17 cellular contexts compared by ENCODE assay signal in genomic region chr18:61096231-61096630, GRCh38.
"Had no signal": no experiment of that assay in that cellular context is flagged by ENCODE, and none has a peak within 500 bp of the region (broad histone marks: within the 10 kb centered on the region; RNA-seq: fewer than 3 reads in every experiment).

No MANE protein-coding gene starts in this region.

- ATAC-seq: effector memory CD8-positive, alpha-beta T cell; heart left ventricle; lower lobe of right lung; natural killer cell; pancreas; right lobe of liver; stimulated activated memory B cell treated with anti-CD40 and anti-IgM and Interleukin-4, amounts not matched to agents 10 μg/mL and 1 μg/mL and 100 μg/mL, for 72 hours had no signal

- H3K36me3 ChIP-seq: heart left ventricle, left ventricle myocardium inferior, lower lobe of right lung, neural progenitor cell, pancreas, right lobe of liver, tibial artery, upper lobe of left lung, uterus had no signal

- H3K27me3 ChIP-seq: neural progenitor cell, pancreas, right lobe of liver, tibial artery, upper lobe of left lung, uterus had no signal

- H3K4me1 ChIP-seq: heart left ventricle, left ventricle myocardium inferior, lower lobe of right lung, neural progenitor cell, pancreas, right lobe of liver, tibial artery, upper lobe of left lung, uterus had no signal

- DNase-seq: effector memory CD8-positive, alpha-beta T cell; foreskin melanocyte; heart left ventricle; hippocampal formation; left ventricle myocardium inferior; lower lobe of right lung; natural killer cell; occipital lobe; pancreas; right lobe of liver; stimulated activated CD4-positive, alpha-beta T cell treated with anti-CD3 and anti-CD28 coated beads, Interleukin-1b, Interleukin-23, amount 100 ng/mL, for 48 hours; stimulated activated CD4-positive, alpha-beta T cell treated with anti-CD3 and anti-CD28 coated beads, Interleukin-4, amount 100 ng/mL, for 24 hours; tibial artery; upper lobe of left lung; uterus had no signal

- H3K9me3 ChIP-seq: heart left ventricle, left ventricle myocardium inferior, lower lobe of right lung, pancreas, right lobe of liver, tibial artery, upper lobe of left lung, uterus had no signal

- H3K27ac ChIP-seq: heart left ventricle, left ventricle myocardium inferior, lower lobe of right lung, neural progenitor cell, pancreas, right lobe of liver, tibial artery, upper lobe of left lung, uterus had no signal

- H3K4me3 ChIP-seq: heart left ventricle, left ventricle myocardium inferior, lower lobe of right lung, neural progenitor cell, pancreas, right lobe of liver, tibial artery, upper lobe of left lung, uterus had no signal
